19 cellular contexts compared by ENCODE assay signal in genomic region chr2:202426751-202427150, GRCh38. TPM values are rescaled to one million over a fixed set of nuclear protein-coding genes. Genes with fewer than 3 reads are reported as not detected.
DNase-seq lines count a peak whose midpoint lies in the region; ATAC-seq and TF ChIP-seq lines count a peak whose summit lies in the region.
"Had no signal": no experiment of that assay in that cellular context is flagged by ENCODE, and none has a peak within 500 bp of the region (broad histone marks: within the 10 kb centered on the region; RNA-seq: fewer than 3 reads in every experiment).

No MANE protein-coding gene starts in this region.

- H3K4me2 ChIP-seq in DND-41 (ENCODE audit: insufficient read depth, low read length) (no peak overlapping the region), trophoblast cell (ENCODE audit: low read length) (no peak overlapping the region)
- H3K4me2 ChIP-seq: A549 had no signal

- peaks cover 7% of the 10 kb centered on the region for H3K9me3 Mint-ChIP-seq in natural killer cell treated with Interleukin-12 subunit alpha and Interleukin-12 subunit beta and Interleukin-15 and Interleukin-18, amount 100 ng/mL, for 72 hours

- H3K23ac ChIP-seq in trophoblast cell (ENCODE audit: low read length), result no peak overlapping the region

- H4K8ac ChIP-seq in trophoblast cell (ENCODE audit: low read depth, low read length), result no peak overlapping the region

- DNase-seq in DND-41 (no peak), M059J (ENCODE audit: low read depth) (peak; percentile 17), glomerular visceral epithelial cell (ENCODE audit: extremely low spot score) (peak; percentile 15), trophoblast cell (no peak), NCI-H187 treated with DMSO at 0.1 percent for 48 hours (lab: John Stamatoyannopoulos, UW) (no peak), NCI-H345 treated with DMSO at 0.1 percent for 48 hours (lab: John Stamatoyannopoulos, UW; ENCODE audit: unreplicated experiment) (no peak)
- no peak for DNase-seq in natural killer cell treated with Interleukin-12 subunit alpha and Interleukin-12 subunit beta and Interleukin-15 and Interleukin-18, amount 100 ng/mL, for 72 hours (ENCODE audit: low spot score)
- DNase-seq: BE2C, NCI-H1092, NCI-H1436, NCI-H2029 treated with DMSO at 0.1 percent for 48 hours, NCI-H2171 treated with DMSO at 0.1 percent for 48 hours, NCI-H446, NCI-H526, Peyer's patch had no signal

- H3K9me3 ChIP-seq in DND-41 (ENCODE audit: insufficient read depth, low read length, severe bottlenecking), result peaks cover 7% of the 10 kb centered on the region
- H3K9me3 ChIP-seq in trophoblast cell (ENCODE audit: insufficient read depth, low read depth, low read length), result no peaks in the 10 kb centered on the region
- H3K9me3 ChIP-seq: A549, BE2C, Peyer's patch, SJSA1 had no signal

- no peak overlapping the region for H2AK5ac ChIP-seq in trophoblast cell (ENCODE audit: low read length)

- H3K27ac Mint-ChIP-seq in natural killer cell treated with Interleukin-12 subunit alpha and Interleukin-12 subunit beta and Interleukin-15 and Interleukin-18, amount 100 ng/mL, for 72 hours, result no peak overlapping the region

- H3K27me3 Mint-ChIP-seq in natural killer cell treated with Interleukin-12 subunit alpha and Interleukin-12 subunit beta and Interleukin-15 and Interleukin-18, amount 100 ng/mL, for 72 hours, result no peaks in the 10 kb centered on the region

- no CpG with 5 or more reads among the region's 8 CpGs for WGBS in trophoblast cell (ENCODE audit: extremely low coverage, insufficient coverage, insufficient read length)

- no peak overlapping the region for H2BK5ac ChIP-seq in trophoblast cell (ENCODE audit: low read depth, low read length, poor library complexity)

- no peak overlapping the region for H3K14ac ChIP-seq in trophoblast cell (ENCODE audit: low read length)

- ATAC-seq in DND-41 (ENCODE audit: insufficient read depth, low read depth) (peak; percentile 70), HG03571 (IDR thresholded peaks at IDR 0.05; ENCODE audit: unreplicated experiment) (no peak)
- ATAC-seq in natural killer cell treated with Interleukin-12 subunit alpha and Interleukin-12 subunit beta and Interleukin-15 and Interleukin-18, amount 100 ng/mL, for 72 hours, result no peak
- ATAC-seq: A549, HCT116 had no signal

- H3K27me3 ChIP-seq in DND-41 (ENCODE audit: insufficient read depth, low read length, poor library complexity) (no peaks in the 10 kb centered on the region), trophoblast cell (ENCODE audit: insufficient read depth, low read length) (no peaks in the 10 kb centered on the region)
- H3K27me3 ChIP-seq: BE2C, Peyer's patch, SJSA1 had no signal

- TF ChIP-seq CTCF in DND-41 (IDR thresholded peaks at IDR 0.05; ENCODE audit: borderline replicate concordance, extremely low read depth, low read length, poor library complexity, severe bottlenecking), result no peak

- H2AFZ ChIP-seq in DND-41 (ENCODE audit: low read depth, low read length) (no peak overlapping the region), trophoblast cell (ENCODE audit: insufficient read depth, low read length, poor library complexity) (no peak overlapping the region)

- H3K4ac ChIP-seq in trophoblast cell (ENCODE audit: low read depth, low read length), result peak overlapping the region; percentile 85

- H3K4me3 Mint-ChIP-seq in natural killer cell treated with Interleukin-12 subunit alpha and Interleukin-12 subunit beta and Interleukin-15 and Interleukin-18, amount 100 ng/mL, for 72 hours, result no peak overlapping the region

- H2BK120ac ChIP-seq in trophoblast cell (ENCODE audit: insufficient read depth, low read length, poor library complexity), result no peak overlapping the region

- no peak overlapping the region for H2BK12ac ChIP-seq in trophoblast cell (ENCODE audit: low read length)

- H3K27ac ChIP-seq in DND-41 (ENCODE audit: low read length) (no peak overlapping the region), trophoblast cell (ENCODE audit: low read depth, low read length) (no peak overlapping the region)
- H3K27ac ChIP-seq: A549, Peyer's patch, SJSA1 had no signal

- no peak overlapping the region for H3K18ac ChIP-seq in trophoblast cell (ENCODE audit: low read length)

- H3K9ac ChIP-seq in DND-41 (ENCODE audit: low read depth, low read length) (no peak overlapping the region), trophoblast cell (ENCODE audit: low read length) (no peak overlapping the region)

- H3K4me1 ChIP-seq in DND-41 (ENCODE audit: insufficient read depth, low read length) (no peaks in the 10 kb centered on the region), trophoblast cell (ENCODE audit: control insufficient read depth in 1 of 2, insufficient read depth in 2 of 2, low read length in 2 of 2) (peaks cover 0 to 4% of the 10 kb centered on the region in 2 experiments)
- H3K4me1 ChIP-seq: BE2C, Peyer's patch had no signal

- no peaks in the 10 kb centered on the region for H3K79me2 ChIP-seq in DND-41 (ENCODE audit: insufficient read depth, low read length)
- H3K79me2 ChIP-seq in trophoblast cell (ENCODE audit: control insufficient read depth, insufficient read depth, low read length, poor library complexity), result peaks cover 23% of the 10 kb centered on the region

- peaks cover 5% of the 10 kb centered on the region for H3K36me3 Mint-ChIP-seq in natural killer cell treated with Interleukin-12 subunit alpha and Interleukin-12 subunit beta and Interleukin-15 and Interleukin-18, amount 100 ng/mL, for 72 hours

- no peak overlapping the region for H4K91ac ChIP-seq in trophoblast cell (ENCODE audit: low read depth, low read length)

- no peaks in the 10 kb centered on the region; the same call in 1 of the 2 replicates for H4K20me1 ChIP-seq in DND-41 (ENCODE audit: insufficient read depth, low read length)

- no peaks in the 10 kb centered on the region for H3K79me1 ChIP-seq in trophoblast cell (ENCODE audit: low read length)

- peaks cover 0 to 20% of the 10 kb centered on the region in 2 donors for H3K4me1 Mint-ChIP-seq in natural killer cell treated with Interleukin-12 subunit alpha and Interleukin-12 subunit beta and Interleukin-15 and Interleukin-18, amount 100 ng/mL, for 72 hours (ENCODE audit: low read depth in 2 of 2)

- H3K4me3 ChIP-seq in DND-41 (ENCODE audit: low read depth in 1 of 2, low read length in 2 of 2) (no peak overlapping the region), trophoblast cell (ENCODE audit: low read depth, low read length) (no peak overlapping the region)
- H3K4me3 ChIP-seq: A549, Peyer's patch, SJSA1 had no signal

- no peak overlapping the region for H4K12ac ChIP-seq in trophoblast cell (ENCODE audit: low read depth, low read length)

- no peaks in the 10 kb centered on the region for H3K36me3 ChIP-seq in DND-41 (ENCODE audit: insufficient read depth, low read length)
- peaks cover 0 to 5% of the 10 kb centered on the region in 2 experiments for H3K36me3 ChIP-seq in trophoblast cell (ENCODE audit: control insufficient read depth in 1 of 2, insufficient read depth in 2 of 2, low read length in 2 of 2)
- H3K36me3 ChIP-seq: BE2C, Peyer's patch had no signal

RNA-seq across cellular contexts. Expression of gene BMPR2, which starts 50.6 kb away (rescaled TPM):
- 14.6 and 16.7 TPM in 2 replicates for total RNA-seq in M059J (2014; rRNA removed; shearing (Covaris generic))
- polyA plus RNA-seq in trophoblast cell (2013), result 49.8 and 50.0 TPM in 2 replicates
- 10 to 100 TPM in 1 of 2 donors, 1 to 10 TPM in 1; 5.9 to 11.9 TPM for total RNA-seq in natural killer cell treated with Interleukin-12 subunit alpha and Interleukin-12 subunit beta and Interleukin-15 and Interleukin-18, amount 100 ng/mL, for 72 hours

Comparison
In these comparisons a context has a peak if more than half of its experiments do, and no peak if none do; other contexts are left out.
1. DNase-seq: peak in M059J (single experiment) and glomerular visceral epithelial cell (single experiment); none in DND-41 (single experiment), trophoblast cell (0 of 2), NCI-H187 treated with DMSO at 0.1 percent for 48 hours (single experiment), NCI-H345 treated with DMSO at 0.1 percent for 48 hours (single experiment) and natural killer cell treated with Interleukin-12 subunit alpha and Interleukin-12 subunit beta and Interleukin-15 and Interleukin-18, amount 100 ng/mL, for 72 hours (single experiment).